Comparison of ENCODE assay signal across 8 cellular contexts in the genomic region with DNA sequence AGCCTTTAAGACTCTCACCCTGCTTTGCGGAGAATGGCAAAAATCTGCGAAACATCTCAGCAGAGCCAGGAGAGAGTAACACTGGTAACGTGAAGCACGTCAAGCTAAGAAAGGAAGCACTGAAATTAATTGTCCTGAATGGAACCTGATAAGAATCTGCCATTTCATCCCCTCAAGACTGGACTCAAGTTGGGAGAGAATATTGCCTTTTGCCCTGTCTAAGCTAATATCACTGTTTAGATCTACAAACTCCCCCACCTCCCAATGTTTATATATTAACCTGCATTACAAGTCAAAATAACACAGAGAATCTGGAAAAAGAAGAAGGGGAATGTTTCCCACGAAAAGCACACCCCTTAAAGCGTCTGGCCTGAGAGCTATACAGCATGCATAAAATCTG. TPM values are rescaled to one million over a fixed set of nuclear protein-coding genes. Genes with fewer than 3 reads are reported as not detected.
A peak's percentile ranks its signal among the peaks of the same experiment; 100 is the strongest.
DNase-seq lines count a peak whose midpoint lies in the region; ATAC-seq and TF ChIP-seq lines count a peak whose summit lies in the region.

No MANE protein-coding gene starts in this region.

- no peaks in the 10 kb centered on the region for H4K20me1 ChIP-seq in fibroblast of lung (ENCODE audit: control insufficient read depth, extremely low read depth, insufficient read depth, low read length)

- H3K9me3 Mint-ChIP-seq in T-cell = no peaks in the 10 kb centered on the region

- no peak for ATAC-seq in T-cell (replicated peaks in 1 of 4)
- no peak for ATAC-seq in GM18909 (IDR thresholded peaks at IDR 0.05; ENCODE audit: poor library complexity, unreplicated experiment)
- ATAC-seq in GM19452 (IDR thresholded peaks at IDR 0.05; ENCODE audit: unreplicated experiment) = no peak
- no peak for ATAC-seq in HG03175 (IDR thresholded peaks at IDR 0.05; ENCODE audit: unreplicated experiment)

- H3K4me1 ChIP-seq in fibroblast of lung (ENCODE audit: control insufficient read depth, extremely low read depth, insufficient read depth, low read length) (peaks cover 7% of the 10 kb centered on the region), sigmoid colon (peaks cover 0 to 37% (median 29%) of the 10 kb centered on the region in 4 donors)

- H3K27me3 ChIP-seq in fibroblast of lung (ENCODE audit: control insufficient read depth, insufficient read depth, low read length) (no peaks in the 10 kb centered on the region), sigmoid colon (no peaks in the 10 kb centered on the region)

- CTCF ChIA-PET in T-cell (lab: Charles Lee) = interaction anchor here (0.6 to 1.0 kb wide), 2 partner anchors 123 to 148 kb away, joined by 3 to 4 read pairs; a partner anchor contains a TSS

- H2AFZ ChIP-seq in fibroblast of lung (ENCODE audit: low read length) = peak overlapping the region; percentile 58

- H3K4me3 Mint-ChIP-seq in T-cell = peak overlapping the region; percentile 85 to 90 (median 85)

- H3K4me3 ChIP-seq in GM12864 (ENCODE audit: low read depth, low read length) (peak overlapping the region; percentile 75; the same call in 1 of the 2 replicates), fibroblast of lung (replicated peaks in 1 of 4; ENCODE audit: control extremely low read depth in 1 of 4, insufficient read depth in 1 of 4, low read depth in 3 of 4, low read length in 4 of 4) (peak overlapping the region in 2 of 4 experiments; percentile 75 to 79), sigmoid colon (peak overlapping the region; percentile 72 to 80 (median 74))

- no peak for TF ChIP-seq EP300 in sigmoid colon (IDR thresholded peaks at IDR 0.05)

- POLR2A ChIA-PET in T-cell (lab: Charles Lee) = interaction anchor here in 1 of 2 donors (0.6 kb wide), 1 partner anchor 148 kb away, joined by 5 read pairs; no protein-coding TSS in a partner anchor

- H3K27me3 Mint-ChIP-seq in T-cell = no peaks in the 10 kb centered on the region

- WGBS in sigmoid colon, 2 donors = 35 to 37% methylated on average over 6 of the region's 6 CpGs

- H3K27ac ChIP-seq in fibroblast of lung (ENCODE audit: insufficient read depth, low read length) (no peak overlapping the region), sigmoid colon (peak overlapping the region; percentile 95 to 99 (median 98))

- no peaks in the 10 kb centered on the region for H3K79me2 ChIP-seq in fibroblast of lung (ENCODE audit: control insufficient read depth, insufficient read depth, low read length)

- H3K4me1 Mint-ChIP-seq in T-cell = peaks cover 36 to 45% (median 42%) of the 10 kb centered on the region in 3 donors

- no peaks in the 10 kb centered on the region for H3K36me3 Mint-ChIP-seq in T-cell

- peak overlapping the region; percentile 79 for H3K4me2 ChIP-seq in fibroblast of lung (ENCODE audit: extremely low read depth, insufficient read depth, low read length)

- TF ChIP-seq CTCF in GM12864 (IDR thresholded peaks at IDR 0.05; ENCODE audit: low read depth, low read length, missing control alignments) (no peak), fibroblast of lung (conservative IDR thresholded peaks at IDR 0.05 in 1 of 2, IDR thresholded peaks at IDR 0.05 in 1 of 2; ENCODE audit: low read depth in 1 of 2, low read length in 2 of 2) (no peak), sigmoid colon (IDR thresholded peaks at IDR 0.05) (no peak)

- no peaks in the 10 kb centered on the region for H3K36me3 ChIP-seq in fibroblast of lung (ENCODE audit: control insufficient read depth, insufficient read depth, low read length)
- no peaks in the 10 kb centered on the region for H3K36me3 ChIP-seq in sigmoid colon

- no peak overlapping the region for H3K9ac ChIP-seq in fibroblast of lung (ENCODE audit: insufficient read depth, low read length)

- H3K27ac Mint-ChIP-seq in T-cell = peak overlapping the region; percentile 95 to 99

- TF ChIP-seq POLR2A in sigmoid colon (IDR thresholded peaks at IDR 0.05) = no peak

- H3K9me3 ChIP-seq in fibroblast of lung (ENCODE audit: control insufficient read depth, insufficient read depth, low read depth, low read length) (no peaks in the 10 kb centered on the region), sigmoid colon (no peaks in the 10 kb centered on the region)

- no peak for DNase-seq in GM12864 (ENCODE audit: low read depth)
- DNase-seq in T-cell = no peak
- DNase-seq in fibroblast of lung (ENCODE audit: low read depth in 2 of 2) = no peak
- no peak for DNase-seq in sigmoid colon
- DNase-seq in stimulated activated CD4-positive, alpha-beta T cell treated with anti-CD3 and anti-CD28 coated beads, Interleukin-2, amount 100 ng/mL, for 48 hours = no peak

- intact Hi-C loops in sigmoid colon (cut with DNase I) = loop anchor here (5.0 kb wide), 1 partner anchor 104 kb away; no protein-coding TSS in a partner anchor

RNA-seq across cellular contexts. Expression of a gene that starts 1.6 kb away (rescaled TPM):
- total RNA-seq in T-cell (10 to 100 TPM; 49.5 to 98.8 (median 80.8) TPM), fibroblast of lung (7.7 and 14.7 TPM in 2 replicates), sigmoid colon (10 to 100 TPM; 27.2 to 49.2 (median 42.1) TPM)
- polyA plus RNA-seq in fibroblast of lung (9.1 and 11.2 TPM in 2 replicates), sigmoid colon (10 to 100 TPM; 10.8 to 18.7 (median 14.4) TPM)
- 5.8 and 7.9 TPM in 2 replicates for polyA plus RNA-seq in fibroblast of lung (2012)
- polyA minus RNA-seq in fibroblast of lung (ENCODE audit: low replicate concordance) = 2.2 and 3.3 TPM in 2 replicates

RNA-seq across cellular contexts. Expression of a gene that starts 26.6 kb away (rescaled TPM):
- not detected for total RNA-seq in T-cell
- total RNA-seq in fibroblast of lung = not detected in 2 replicates
- polyA plus RNA-seq in fibroblast of lung = not detected in 2 replicates
- polyA plus RNA-seq in fibroblast of lung (2012) = 0.12 and 0.13 TPM in 2 replicates
- polyA minus RNA-seq in fibroblast of lung (ENCODE audit: low replicate concordance) = not detected in 2 replicates
- total RNA-seq in sigmoid colon = not detected
- polyA plus RNA-seq in sigmoid colon = not detected
